Comparison of ENCODE assay signal across 40 cellular contexts in genomic region chr10:3439183-3439582, GRCh38.
"Had no signal": no experiment of that assay in that cellular context is flagged by ENCODE, and none has a peak within 500 bp of the region (broad histone marks: within the 10 kb centered on the region; RNA-seq: fewer than 3 reads in every experiment).

No MANE protein-coding gene starts in this region.

- DNase-seq: activated effector memory CD4-positive, alpha-beta T cell treated with anti-CD3 and anti-CD28 coated beads, Interleukin-2, amount 50 U/mL, for 16 hours; activated effector memory CD4-positive, alpha-beta T cell treated with Interleukin-2 at 50 U/mL for 16 hours; activated gamma-delta T cell; activated gamma-delta T cell treated with Interleukin-2 at 50 U/mL for 16 hours; activated naive CD4-positive, alpha-beta T cell; activated naive CD4-positive, alpha-beta T cell treated with anti-CD3 and anti-CD28 coated beads for 36 hours; activated naive CD4-positive, alpha-beta T cell treated with anti-CD3 and anti-CD28 coated beads, Interleukin-2, amount 10 ng/mL, durations not matched to agents 7 days and 5 days; activated naive CD4-positive, alpha-beta T cell treated with anti-CD3 and anti-CD28 coated beads, Interleukin-2, amount 50 U/mL, for 16 hours; activated naive CD4-positive, alpha-beta T cell treated with Interleukin-2 at 50 U/mL for 16 hours; activated naive CD8-positive, alpha-beta T cell treated with anti-CD3 and anti-CD28 coated beads for 36 hours; activated naive CD8-positive, alpha-beta T cell treated with anti-CD3 and anti-CD28 coated beads, Interleukin-2, amount 10 ng/mL, durations not matched to agents 7 days and 5 days; activated naive CD8-positive, alpha-beta T cell treated with anti-CD3 and anti-CD28 coated beads, Interleukin-2, amount 50 U/mL, for 24 hours; activated T-cell treated with anti-CD3 and anti-CD28 coated beads, Interleukin-2, amount 50 U/mL, for 1 hour; activated T-cell treated with anti-CD3 and anti-CD28 coated beads, Interleukin-2, amount 50 U/mL, for 24 hours; activated T-cell treated with anti-CD3 and anti-CD28 coated beads, Interleukin-2, amount 50 U/mL, for 4 hours; activated T-cell treated with anti-CD3 and anti-CD28 coated beads, Interleukin-2, amount 50 U/mL, for 48 hours; activated T-cell treated with anti-CD3 and anti-CD28 coated beads, Interleukin-2, amount 50 U/mL, for 72 hours; adrenal gland; amniotic stem cell; amygdala; anterior cingulate cortex; aorta; body of pancreas; brain microvascular endothelial cell; caudate nucleus; central memory CD4-positive, alpha-beta T cell; cerebellar nuclear complex had no signal

- H3K4me3 ChIP-seq: adrenal gland, ascending aorta, body of pancreas, breast epithelium, cardiac muscle cell had no signal

- H3K4me1 Mint-ChIP-seq: activated naive CD4-positive, alpha-beta T cell treated with anti-CD3 and anti-CD28 coated beads, Interleukin-2, amount 10 ng/mL, durations not matched to agents 7 days and 5 days; activated naive CD4-positive, alpha-beta T cell treated with anti-CD3 and anti-CD28 coated beads, Interleukin-2, amount 50 U/mL, for 24 hours; activated naive CD8-positive, alpha-beta T cell treated with anti-CD3 and anti-CD28 coated beads for 36 hours; activated naive CD8-positive, alpha-beta T cell treated with anti-CD3 and anti-CD28 coated beads, Interleukin-2, amount 10 ng/mL, durations not matched to agents 7 days and 5 days; activated naive CD8-positive, alpha-beta T cell treated with anti-CD3 and anti-CD28 coated beads, Interleukin-2, amount 50 U/mL, for 24 hours; activated T-helper 17 cell treated with anti-CD3 and anti-CD28 coated beads, Interleukin-2, amount 50 U/mL, for 72 hours had no signal

- H3K36me3 Mint-ChIP-seq: activated naive CD4-positive, alpha-beta T cell treated with anti-CD3 and anti-CD28 coated beads, Interleukin-2, amount 10 ng/mL, durations not matched to agents 7 days and 5 days; activated naive CD4-positive, alpha-beta T cell treated with anti-CD3 and anti-CD28 coated beads, Interleukin-2, amount 50 U/mL, for 24 hours; activated naive CD4-positive, alpha-beta T cell treated with anti-CD3 and anti-CD28 coated beads, Interleukin-2, amount 50 U/mL, for 72 hours; activated naive CD8-positive, alpha-beta T cell; activated naive CD8-positive, alpha-beta T cell treated with anti-CD3 and anti-CD28 coated beads for 36 hours; activated naive CD8-positive, alpha-beta T cell treated with anti-CD3 and anti-CD28 coated beads, Interleukin-2, amount 10 ng/mL, durations not matched to agents 7 days and 5 days; brain had no signal

- ATAC-seq: activated naive CD4-positive, alpha-beta T cell treated with anti-CD3 and anti-CD28 coated beads, Interleukin-2, amount 50 U/mL, for 72 hours; activated naive CD8-positive, alpha-beta T cell treated with anti-CD3 and anti-CD28 coated beads, Interleukin-2, amount 50 U/mL, for 24 hours; activated T-cell treated with anti-CD3 and anti-CD28 coated beads, Interleukin-2, amount 50 U/mL, for 4 hours; activated T-cell treated with anti-CD3 and anti-CD28 coated beads, Interleukin-2, amount 50 U/mL, for 72 hours; activated T-helper 17 cell treated with anti-CD3 and anti-CD28 coated beads, Interleukin-2, amount 50 U/mL, for 72 hours; body of pancreas had no signal

- H3K4me1 ChIP-seq: adrenal gland, breast epithelium had no signal

- H3K27ac Mint-ChIP-seq: activated naive CD4-positive, alpha-beta T cell treated with anti-CD3 and anti-CD28 coated beads for 36 hours; activated naive CD4-positive, alpha-beta T cell treated with anti-CD3 and anti-CD28 coated beads, Interleukin-2, amount 10 ng/mL, durations not matched to agents 7 days and 5 days; activated naive CD4-positive, alpha-beta T cell treated with anti-CD3 and anti-CD28 coated beads, Interleukin-2, amount 50 U/mL, for 24 hours; activated naive CD4-positive, alpha-beta T cell treated with anti-CD3 and anti-CD28 coated beads, Interleukin-2, amount 50 U/mL, for 72 hours; activated naive CD8-positive, alpha-beta T cell; activated naive CD8-positive, alpha-beta T cell treated with anti-CD3 and anti-CD28 coated beads for 36 hours; activated naive CD8-positive, alpha-beta T cell treated with anti-CD3 and anti-CD28 coated beads, Interleukin-2, amount 10 ng/mL, durations not matched to agents 7 days and 5 days; activated naive CD8-positive, alpha-beta T cell treated with anti-CD3 and anti-CD28 coated beads, Interleukin-2, amount 50 U/mL, for 24 hours; activated T-cell treated with anti-CD3 and anti-CD28 coated beads, Interleukin-2, amount 50 U/mL, for 24 hours; activated T-cell treated with anti-CD3 and anti-CD28 coated beads, Interleukin-2, amount 50 U/mL, for 72 hours; activated T-helper 1 cell treated with anti-CD3 and anti-CD28 coated beads, Interleukin-12 subunit alpha, Interleukin-12 subunit beta, Interleukin-2, Interleukin-4 antibody, amounts not matched to agents 30 ng/mL and 10 ng/mL and 1 ng/mL, durations not matched to agents 14 hours and 24 hours and 36 hours; activated T-helper 17 cell treated with anti-CD3 and anti-CD28 coated beads, Interleukin-2, amount 50 U/mL, for 72 hours; activated T-helper 2 cell treated with anti-CD3 and anti-CD28 coated beads, Interferon-gamma antibody, Interleukin-2, Interleukin-4, amounts not matched to agents 10 μg/mL and 5 μg/mL and 100 μg/mL, durations not matched to agents 14 hours and 24 hours and 36 hours; brain had no signal

- H3K27me3 ChIP-seq: adrenal gland, ascending aorta, body of pancreas, brain microvascular endothelial cell, breast epithelium, cardiac muscle cell had no signal

- H3K4me3 Mint-ChIP-seq: activated naive CD4-positive, alpha-beta T cell treated with anti-CD3 and anti-CD28 coated beads for 36 hours; activated naive CD4-positive, alpha-beta T cell treated with anti-CD3 and anti-CD28 coated beads, Interleukin-2, amount 10 ng/mL, durations not matched to agents 7 days and 5 days; activated naive CD4-positive, alpha-beta T cell treated with anti-CD3 and anti-CD28 coated beads, Interleukin-2, amount 50 U/mL, for 24 hours; activated naive CD8-positive, alpha-beta T cell; activated naive CD8-positive, alpha-beta T cell treated with anti-CD3 and anti-CD28 coated beads for 36 hours; activated naive CD8-positive, alpha-beta T cell treated with anti-CD3 and anti-CD28 coated beads, Interleukin-2, amount 10 ng/mL, durations not matched to agents 7 days and 5 days; activated naive CD8-positive, alpha-beta T cell treated with anti-CD3 and anti-CD28 coated beads, Interleukin-2, amount 50 U/mL, for 24 hours; activated T-cell treated with anti-CD3 and anti-CD28 coated beads, Interleukin-2, amount 50 U/mL, for 24 hours; activated T-cell treated with anti-CD3 and anti-CD28 coated beads, Interleukin-2, amount 50 U/mL, for 4 hours; activated T-cell treated with anti-CD3 and anti-CD28 coated beads, Interleukin-2, amount 50 U/mL, for 72 hours; activated T-helper 1 cell treated with anti-CD3 and anti-CD28 coated beads, Interleukin-12 subunit alpha, Interleukin-12 subunit beta, Interleukin-2, Interleukin-4 antibody, amounts not matched to agents 30 ng/mL and 10 ng/mL and 1 ng/mL, durations not matched to agents 14 hours and 24 hours and 36 hours; activated T-helper 17 cell treated with anti-CD3 and anti-CD28 coated beads, Interleukin-2, amount 50 U/mL, for 72 hours; brain; central memory CD8-positive, alpha-beta T cell had no signal

- H3K36me3 ChIP-seq: adrenal gland, ascending aorta, brain microvascular endothelial cell, breast epithelium, cardiac muscle cell had no signal

- H3K27me3 Mint-ChIP-seq: activated naive CD4-positive, alpha-beta T cell treated with anti-CD3 and anti-CD28 coated beads, Interleukin-2, amount 50 U/mL, for 24 hours; activated T-cell treated with anti-CD3 and anti-CD28 coated beads, Interleukin-2, amount 50 U/mL, for 24 hours; activated T-helper 17 cell treated with anti-CD3 and anti-CD28 coated beads, Interleukin-2, amount 50 U/mL, for 72 hours had no signal

- H3K9me3 Mint-ChIP-seq: activated naive CD4-positive, alpha-beta T cell treated with anti-CD3 and anti-CD28 coated beads, Interleukin-2, amount 10 ng/mL, durations not matched to agents 7 days and 5 days; activated naive CD4-positive, alpha-beta T cell treated with anti-CD3 and anti-CD28 coated beads, Interleukin-2, amount 50 U/mL, for 24 hours; activated naive CD4-positive, alpha-beta T cell treated with anti-CD3 and anti-CD28 coated beads, Interleukin-2, amount 50 U/mL, for 72 hours; activated naive CD8-positive, alpha-beta T cell treated with anti-CD3 and anti-CD28 coated beads for 36 hours; activated T-cell treated with anti-CD3 and anti-CD28 coated beads, Interleukin-2, amount 50 U/mL, for 24 hours; activated T-helper 17 cell treated with anti-CD3 and anti-CD28 coated beads, Interleukin-2, amount 50 U/mL, for 72 hours; central memory CD8-positive, alpha-beta T cell had no signal

- H3K9me3 ChIP-seq: adrenal gland, ascending aorta had no signal

- H3K27ac ChIP-seq: adrenal gland, ascending aorta, body of pancreas, brain microvascular endothelial cell, breast epithelium, cardiac muscle cell had no signal

- FAIRE-seq: astrocyte, bronchial epithelial cell had no signal
